Comparison of ENCODE assay signal across 1 cellular context in the genomic region with DNA sequence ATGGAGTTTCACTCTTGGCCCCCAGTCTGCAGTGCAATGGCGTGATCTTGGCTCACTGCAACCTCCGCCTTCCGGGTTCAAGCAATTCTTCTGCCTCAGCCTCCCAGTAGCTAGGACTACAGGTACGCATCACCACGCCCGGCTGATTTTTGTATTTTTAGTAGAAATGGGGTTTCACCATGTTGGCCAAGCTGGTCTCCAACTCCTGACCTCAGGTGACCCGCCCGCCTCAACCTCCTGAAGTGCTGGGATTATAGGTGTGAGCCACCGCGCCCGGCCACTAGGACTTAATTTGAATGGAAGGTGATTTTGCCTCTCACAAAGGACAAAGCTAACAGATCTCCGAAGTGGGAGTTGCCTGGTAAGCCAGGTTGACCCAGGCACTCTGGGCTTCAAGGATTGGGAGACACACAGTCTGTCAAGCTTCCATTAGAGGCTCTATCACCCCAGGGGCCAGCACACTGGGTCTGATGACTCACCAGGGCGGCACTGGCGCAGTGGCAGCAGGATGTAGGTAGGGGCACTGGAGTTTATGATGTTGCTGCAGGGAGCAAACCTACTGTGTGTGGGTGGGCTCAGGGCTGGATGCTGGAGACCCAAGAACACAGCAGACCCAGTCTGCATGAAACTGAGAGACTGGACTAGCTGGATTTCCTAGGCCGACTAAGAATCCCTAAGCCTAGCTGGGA.
TF ChIP-seq lines count a peak whose summit lies in the region.

No MANE protein-coding gene starts in this region.

TF ChIP-seq in IMR-90, 13 proteins besides CTCF, POLR2A, EP300 and RAD21:
- no peak for TF ChIP-seq NFE2L2 (IDR thresholded peaks at IDR 0.05; ENCODE audit: low read depth, low read length)
- no peak for TF ChIP-seq MAFK (IDR thresholded peaks at IDR 0.05; ENCODE audit: low read depth, low read length)
- TF ChIP-seq FOS (IDR thresholded peaks at IDR 0.05; ENCODE audit: low read depth, low read length), result no peak
- TF ChIP-seq, protein P1, sequence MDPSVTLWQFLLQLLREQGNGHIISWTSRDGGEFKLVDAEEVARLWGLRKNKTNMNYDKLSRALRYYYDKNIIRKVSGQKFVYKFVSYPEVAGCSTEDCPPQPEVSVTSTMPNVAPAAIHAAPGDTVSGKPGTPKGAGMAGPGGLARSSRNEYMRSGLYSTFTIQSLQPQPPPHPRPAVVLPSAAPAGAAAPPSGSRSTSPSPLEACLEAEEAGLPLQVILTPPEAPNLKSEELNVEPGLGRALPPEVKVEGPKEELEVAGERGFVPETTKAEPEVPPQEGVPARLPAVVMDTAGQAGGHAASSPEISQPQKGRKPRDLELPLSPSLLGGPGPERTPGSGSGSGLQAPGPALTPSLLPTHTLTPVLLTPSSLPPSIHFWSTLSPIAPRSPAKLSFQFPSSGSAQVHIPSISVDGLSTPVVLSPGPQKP (IDR thresholded peaks at IDR 0.05; ENCODE audit: borderline replicate concordance, low read depth, low read length), result no peak
- TF ChIP-seq MAZ (IDR thresholded peaks at IDR 0.05; ENCODE audit: borderline replicate concordance, low read depth, low read length), result no peak
- TF ChIP-seq CEBPB (IDR thresholded peaks at IDR 0.05; ENCODE audit: low read depth, low read length), result no peak
- no peak for TF ChIP-seq BHLHE40 (IDR thresholded peaks at IDR 0.05; ENCODE audit: low read depth, low read length)
- TF ChIP-seq RFX5 (IDR thresholded peaks at IDR 0.05; ENCODE audit: low read depth, low read length), result no peak
- TF ChIP-seq RCOR1 (IDR thresholded peaks at IDR 0.05; ENCODE audit: insufficient replicate concordance, low read length), result no peak
- TF ChIP-seq MXI1 (IDR thresholded peaks at IDR 0.05; ENCODE audit: borderline replicate concordance, low read depth, low read length), result no peak
- no peak for TF ChIP-seq CHD1 (IDR thresholded peaks at IDR 0.05; ENCODE audit: low read depth, low read length)
- TF ChIP-seq, protein P2, sequence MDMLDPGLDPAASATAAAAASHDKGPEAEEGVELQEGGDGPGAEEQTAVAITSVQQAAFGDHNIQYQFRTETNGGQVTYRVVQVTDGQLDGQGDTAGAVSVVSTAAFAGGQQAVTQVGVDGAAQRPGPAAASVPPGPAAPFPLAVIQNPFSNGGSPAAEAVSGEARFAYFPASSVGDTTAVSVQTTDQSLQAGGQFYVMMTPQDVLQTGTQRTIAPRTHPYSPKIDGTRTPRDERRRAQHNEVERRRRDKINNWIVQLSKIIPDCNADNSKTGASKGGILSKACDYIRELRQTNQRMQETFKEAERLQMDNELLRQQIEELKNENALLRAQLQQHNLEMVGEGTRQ (IDR thresholded peaks at IDR 0.05; ENCODE audit: low read depth, low read length), result no peak
- no peak for TF ChIP-seq SMC3 (IDR thresholded peaks at IDR 0.05; ENCODE audit: low read depth, low read length)
